ENCODE assay signal across 10 cellular contexts in genomic region chr11:7576671-7577225, GRCh38.
A peak's percentile ranks its signal among the peaks of the same experiment; 100 is the strongest.
DNase-seq lines count a peak whose midpoint lies in the region; ATAC-seq and TF ChIP-seq lines count a peak whose summit lies in the region.
"Had no signal": no experiment of that assay in that cellular context is flagged by ENCODE, and none has a peak within 500 bp of the region (broad histone marks: within the 10 kb centered on the region; RNA-seq: fewer than 3 reads in every experiment).

No MANE protein-coding gene starts in this region.

- peak overlapping the region; percentile 81 for H3K27ac Mint-ChIP-seq in stimulated activated naive B cell treated with anti-CD40 and anti-IgM and Interleukin-4, amounts not matched to agents 10 μg/mL and 1 μg/mL and 100 μg/mL, for 72 hours

- WGBS in right lobe of liver (ENCODE audit: insufficient coverage, low coverage, low lambda C conversion rate, missing lambda C conversion rate), result 24% methylated on average over 9 of the region's 12 CpGs

- peak overlapping the region; percentile 40 to 66 for H3K4me3 Mint-ChIP-seq in stimulated activated naive B cell treated with anti-CD40 and anti-IgM and Interleukin-4, amounts not matched to agents 10 μg/mL and 1 μg/mL and 100 μg/mL, for 72 hours
- H3K4me3 Mint-ChIP-seq: activated CD4-positive, alpha-beta T cell treated with anti-CD3 and anti-CD28 coated beads, Interleukin-2, amount 10 ng/mL, durations not matched to agents 7 days and 5 days had no signal

- intact Hi-C loops in right lobe of liver (cut with DNase I), result loop anchor here in 1 of 2 donors (10.0 kb wide), 1 partner anchor 78 kb away; no protein-coding TSS in a partner anchor

- peaks cover 17 to 58% of the 10 kb centered on the region in 2 donors for H3K27me3 Mint-ChIP-seq in stimulated activated naive B cell treated with anti-CD40 and anti-IgM and Interleukin-4, amounts not matched to agents 10 μg/mL and 1 μg/mL and 100 μg/mL, for 72 hours

- H3K27ac ChIP-seq in cingulate gyrus (ENCODE audit: low read depth, low read length) (peak overlapping the region; percentile 99), right lobe of liver (peak overlapping the region; percentile 59 to 84 (median 69))

- peak overlapping the region in 1 of 3 donors; percentile 37 for H3K4me3 ChIP-seq in right lobe of liver
- no peak overlapping the region for H3K4me3 ChIP-seq in HAP-1

- H3K9me3 ChIP-seq in right lobe of liver, result no peaks in the 10 kb centered on the region
- no peaks in the 10 kb centered on the region for H3K9me3 ChIP-seq in HAP-1

- DNase-seq in HCEC 1CT (peak; percentile 25), right lobe of liver (no peak), HAP-1 (ENCODE audit: low spot score in 2 of 2) (no peak)
- no peak for DNase-seq in stimulated activated naive B cell treated with anti-CD40 and anti-IgM and Interleukin-4, amounts not matched to agents 10 μg/mL and 1 μg/mL and 100 μg/mL, for 72 hours
- DNase-seq in activated effector memory CD4-positive, alpha-beta T cell treated with anti-CD3 and anti-CD28 coated beads, Interleukin-2, amount 50 U/mL, for 16 hours, result no peak
- DNase-seq: NCI-H345 had no signal

- ATAC-seq in right lobe of liver, result no peak
- peak in 1 of 2 donors; percentile 4 for ATAC-seq in stimulated activated naive B cell treated with anti-CD40 and anti-IgM and Interleukin-4, amounts not matched to agents 10 μg/mL and 1 μg/mL and 100 μg/mL, for 72 hours (replicated peaks)
- no peak for ATAC-seq in HG02759 (IDR thresholded peaks at IDR 0.05; ENCODE audit: unreplicated experiment)
- no peak for ATAC-seq in HG03045 (IDR thresholded peaks at IDR 0.05; ENCODE audit: unreplicated experiment)

- H3K4me1 ChIP-seq in right lobe of liver (peaks cover 0 to 58% (median 28%) of the 10 kb centered on the region in 4 donors), HAP-1 (peaks cover 54% of the 10 kb centered on the region)

- TF ChIP-seq CTCF in right lobe of liver (IDR thresholded peaks at IDR 0.05), result no peak

- in situ Hi-C loops in HAP-1 (cut with MboI; ENCODE audit: low sequenced_read_pairs), result no loop called here

- no peaks in the 10 kb centered on the region for H3K27me3 ChIP-seq in right lobe of liver
- no peaks in the 10 kb centered on the region for H3K27me3 ChIP-seq in HAP-1 (ENCODE audit: low read depth)

- no peaks in the 10 kb centered on the region for H3K9me3 Mint-ChIP-seq in stimulated activated naive B cell treated with anti-CD40 and anti-IgM and Interleukin-4, amounts not matched to agents 10 μg/mL and 1 μg/mL and 100 μg/mL, for 72 hours
- H3K9me3 Mint-ChIP-seq: activated CD4-positive, alpha-beta T cell treated with anti-CD3 and anti-CD28 coated beads, Interleukin-2, amount 10 ng/mL, durations not matched to agents 7 days and 5 days had no signal

- H3K36me3 ChIP-seq in right lobe of liver (no peaks in the 10 kb centered on the region), HAP-1 (replicated peaks) (no peaks in the 10 kb centered on the region)

- H3K4me1 Mint-ChIP-seq in stimulated activated naive B cell treated with anti-CD40 and anti-IgM and Interleukin-4, amounts not matched to agents 10 μg/mL and 1 μg/mL and 100 μg/mL, for 72 hours, result peaks cover 52 to 62% of the 10 kb centered on the region in 2 donors

- no peak for TF ChIP-seq POLR2A in right lobe of liver (IDR thresholded peaks at IDR 0.05)

- H3K36me3 Mint-ChIP-seq in stimulated activated naive B cell treated with anti-CD40 and anti-IgM and Interleukin-4, amounts not matched to agents 10 μg/mL and 1 μg/mL and 100 μg/mL, for 72 hours, result peaks cover 51 to 65% of the 10 kb centered on the region in 2 donors
